17 cellular contexts compared by ENCODE assay signal in genomic region chr1:166972193-166972592, GRCh38. TPM values are rescaled to one million over a fixed set of nuclear protein-coding genes. Genes with fewer than 3 reads are reported as not detected.
DNase-seq lines count a peak whose midpoint lies in the region; ATAC-seq, FAIRE-seq and TF ChIP-seq lines count a peak whose summit lies in the region.
"Had no signal": no experiment of that assay in that cellular context is flagged by ENCODE, and none has a peak within 500 bp of the region (broad histone marks: within the 10 kb centered on the region; RNA-seq: fewer than 3 reads in every experiment).

No MANE protein-coding gene starts in this region.

- peaks cover 30% of the 10 kb centered on the region for H3K4me1 Mint-ChIP-seq in activated naive CD8-positive, alpha-beta T cell (ENCODE audit: low read depth)
- H3K4me1 Mint-ChIP-seq in activated naive CD8-positive, alpha-beta T cell treated with anti-CD3 and anti-CD28 coated beads for 36 hours, result peaks cover 36% of the 10 kb centered on the region
- H3K4me1 Mint-ChIP-seq in brain, result peaks cover 54% of the 10 kb centered on the region
- peaks cover 6% of the 10 kb centered on the region for H3K4me1 Mint-ChIP-seq in type B pancreatic cell (ENCODE audit: unreplicated experiment)

- peaks cover 18% of the 10 kb centered on the region for H3K27me3 Mint-ChIP-seq in activated naive CD8-positive, alpha-beta T cell
- peaks cover 51% of the 10 kb centered on the region for H3K27me3 Mint-ChIP-seq in activated naive CD8-positive, alpha-beta T cell treated with anti-CD3 and anti-CD28 coated beads for 36 hours
- H3K27me3 Mint-ChIP-seq in brain, result peaks cover 42% of the 10 kb centered on the region
- peaks cover 86% of the 10 kb centered on the region for H3K27me3 Mint-ChIP-seq in type B pancreatic cell

- H3K4me3 Mint-ChIP-seq in activated naive CD8-positive, alpha-beta T cell, result no peak overlapping the region
- H3K4me3 Mint-ChIP-seq in activated naive CD8-positive, alpha-beta T cell treated with anti-CD3 and anti-CD28 coated beads for 36 hours, result no peak overlapping the region
- H3K4me3 Mint-ChIP-seq in brain (peak overlapping the region; percentile 64 to 95 (median 92)), type B pancreatic cell (peak overlapping the region; percentile 61)

- no peak overlapping the region for H3K27ac ChIP-seq in upper lobe of left lung

- TF ChIP-seq CTCF in brain (conservative IDR thresholded peaks at IDR 0.05), result no peak
- TF ChIP-seq CTCF in type B pancreatic cell (conservative IDR thresholded peaks at IDR 0.05), result no peak
- TF ChIP-seq CTCF in upper lobe of left lung (IDR thresholded peaks at IDR 0.05), result no peak

- TF ChIP-seq EP300 in upper lobe of left lung (IDR thresholded peaks at IDR 0.05), result no peak

- no peak for DNase-seq in activated naive CD8-positive, alpha-beta T cell treated with anti-CD3 and anti-CD28 coated beads for 36 hours
- peak; percentile 56 for DNase-seq in NCI-H2107 treated with DMSO at 0.1 percent for 48 hours (lab: John Stamatoyannopoulos, UW; ENCODE audit: unreplicated experiment)
- no peak for DNase-seq in type B pancreatic cell (ENCODE audit: extremely low spot score, unreplicated experiment)
- DNase-seq in HCEC 1CT, result no peak
- DNase-seq in upper lobe of left lung, result no peak
- DNase-seq in RCC 7860 (ENCODE audit: low spot score), result no peak
- DNase-seq: AML-193, DMS53, IMR-90, Kasumi-1, NCI-H1694, NCI-H524 treated with DMSO at 0.1 percent for 48 hours had no signal

- ATAC-seq in upper lobe of left lung (ENCODE audit: low FRiP score in 2 of 2), result no peak

- no peaks in the 10 kb centered on the region for H3K9me3 Mint-ChIP-seq in activated naive CD8-positive, alpha-beta T cell (ENCODE audit: low read depth)
- no peaks in the 10 kb centered on the region for H3K9me3 Mint-ChIP-seq in activated naive CD8-positive, alpha-beta T cell treated with anti-CD3 and anti-CD28 coated beads for 36 hours
- H3K9me3 Mint-ChIP-seq in brain (no peaks in the 10 kb centered on the region), type B pancreatic cell (no peaks in the 10 kb centered on the region)

- peak overlapping the region; percentile 17 for H3K27ac Mint-ChIP-seq in activated naive CD8-positive, alpha-beta T cell
- H3K27ac Mint-ChIP-seq in activated naive CD8-positive, alpha-beta T cell treated with anti-CD3 and anti-CD28 coated beads for 36 hours, result no peak overlapping the region
- peak overlapping the region; percentile 64 to 96 (median 86) for H3K27ac Mint-ChIP-seq in brain
- H3K27ac Mint-ChIP-seq in type B pancreatic cell, result no peak overlapping the region

- peaks cover 3 to 11% (median 8%) of the 10 kb centered on the region in 4 donors for H3K4me1 ChIP-seq in upper lobe of left lung
- H3K4me1 ChIP-seq: HAP-1 had no signal

- H3K4me3 ChIP-seq in upper lobe of left lung, result no peak overlapping the region
- H3K4me3 ChIP-seq: HAP-1 had no signal

- H3K27me3 ChIP-seq in upper lobe of left lung, result peaks cover 0 to 7% (median 3%) of the 10 kb centered on the region in 4 donors

- H3K9me3 ChIP-seq in upper lobe of left lung, result no peaks in the 10 kb centered on the region
- H3K9me3 ChIP-seq: HAP-1 had no signal

- WGBS in upper lobe of left lung, 2 donors, result 48 to 62% methylated on average over 3 of the region's 3 CpGs

- no peak for FAIRE-seq in RCC 7860 (lab: Jason Lieb, UNC)

- no peaks in the 10 kb centered on the region for H3K36me3 ChIP-seq in upper lobe of left lung
- H3K36me3 ChIP-seq: HAP-1 had no signal

- no peak for TF ChIP-seq POLR2A in upper lobe of left lung (IDR thresholded peaks at IDR 0.05)

- H3K36me3 Mint-ChIP-seq in activated naive CD8-positive, alpha-beta T cell, result no peaks in the 10 kb centered on the region
- peaks cover 5% of the 10 kb centered on the region for H3K36me3 Mint-ChIP-seq in activated naive CD8-positive, alpha-beta T cell treated with anti-CD3 and anti-CD28 coated beads for 36 hours
- H3K36me3 Mint-ChIP-seq in brain (no peaks in the 10 kb centered on the region), type B pancreatic cell (no peaks in the 10 kb centered on the region)

RNA-seq across cellular contexts. Expression of gene ILDR2, which starts 3.1 kb away (rescaled TPM):
- 1 to 10 TPM; 5.7 to 6.6 TPM for total RNA-seq in activated naive CD8-positive, alpha-beta T cell treated with anti-CD3 and anti-CD28 coated beads for 36 hours
- polyA plus RNA-seq in brain (ENCODE audit: insufficient read depth, low read depth, low replicate concordance), result 12.1 TPM
- 0.24 and 48.7 TPM in 2 replicates for total RNA-seq in type B pancreatic cell (ENCODE audit: low replicate concordance)
- total RNA-seq in upper lobe of left lung, result 1 to 10 TPM in 3 of 6 donors, under 1 TPM in 3; under 0.01 to 3.3 (median 0.84) TPM
- polyA plus RNA-seq: IMR-90 had no signal

RNA-seq across cellular contexts. Expression of gene MAEL, which starts 16.9 kb away (rescaled TPM):
- under 1 TPM in 1 of 2 experiments, not detected in 1; 0.14 TPM for total RNA-seq in activated naive CD8-positive, alpha-beta T cell treated with anti-CD3 and anti-CD28 coated beads for 36 hours
- polyA plus RNA-seq in brain (ENCODE audit: insufficient read depth, low read depth, low replicate concordance), result 0.56 TPM
- total RNA-seq in type B pancreatic cell (ENCODE audit: low replicate concordance) (0.41 TPM in 1 of 2 replicates, not detected in the other), upper lobe of left lung (not detected)
- total RNA-seq: HT-29, IMR-90, SK-MEL-5 had no signal
- polyA plus RNA-seq: IMR-90 had no signal

Comparison
In these comparisons a context has a peak if more than half of its experiments do, and no peak if none do; other contexts are left out.
1. H3K27ac Mint-ChIP-seq: peak in activated naive CD8-positive, alpha-beta T cell (single experiment) and brain (5 of 5); none in activated naive CD8-positive, alpha-beta T cell treated with anti-CD3 and anti-CD28 coated beads for 36 hours (single experiment) and type B pancreatic cell (single experiment).
2. H3K4me3 Mint-ChIP-seq: peak in brain (5 of 5) and type B pancreatic cell (single experiment); none in activated naive CD8-positive, alpha-beta T cell (single experiment) and activated naive CD8-positive, alpha-beta T cell treated with anti-CD3 and anti-CD28 coated beads for 36 hours (single experiment).